20 cellular contexts compared by ENCODE assay signal in genomic region chr9:100549048-100549447, GRCh38. TPM values are rescaled to one million over a fixed set of nuclear protein-coding genes. Genes with fewer than 3 reads are reported as not detected.
"Had no signal": no experiment of that assay in that cellular context is flagged by ENCODE, and none has a peak within 500 bp of the region (broad histone marks: within the 10 kb centered on the region; RNA-seq: fewer than 3 reads in every experiment).

No MANE protein-coding gene starts in this region.

- H3K36me3 ChIP-seq: colonic mucosa, neutrophil, thyroid gland had no signal

- H3K79me2 ChIP-seq: parathyroid adenoma had no signal

- H3K27ac ChIP-seq: colonic mucosa, epithelial cell of prostate, gastroesophageal sphincter, neutrophil, parathyroid adenoma, thyroid gland had no signal

- ATAC-seq: activated naive CD4-positive, alpha-beta T cell treated with anti-CD3 and anti-CD28 coated beads, Interleukin-2, amount 50 U/mL, for 72 hours; activated T-cell treated with anti-CD3 and anti-CD28 coated beads, Interleukin-2, amount 50 U/mL, for 72 hours; gastroesophageal sphincter; naive thymus-derived CD4-positive, alpha-beta T cell; stimulated activated effector memory CD8-positive, alpha-beta T cell treated with anti-CD3 and anti-CD28 coated beads, Interleukin-12 subunit alpha, Interleukin-12 subunit beta, amount 100 ng/mL, for 72 hours had no signal

- DNase-seq: activated CD4-positive, alpha-beta T cell treated with anti-CD3 and anti-CD28 coated beads, Interleukin-2, amount 10 ng/mL, durations not matched to agents 7 days and 5 days; activated CD8-positive, alpha-beta memory T cell treated with anti-CD3 and anti-CD28 coated beads, Interleukin-2, amount 50 U/mL, for 48 hours; activated gamma-delta T cell; activated T-cell treated with anti-CD3 and anti-CD28 coated beads, Interleukin-2, amount 50 U/mL, for 72 hours; central memory CD4-positive, alpha-beta T cell; colonic mucosa; effector CD8-positive, alpha-beta T cell; naive thymus-derived CD4-positive, alpha-beta T cell; stimulated activated CD4-positive, alpha-beta T cell treated with anti-CD3 and anti-CD28 coated beads, Interleukin-12 subunit alpha, Interleukin-12 subunit beta, amount 100 ng/mL, for 4 hours; stimulated activated CD4-positive, alpha-beta T cell treated with anti-CD3 and anti-CD28 coated beads, Interleukin-2, amount 100 ng/mL, for 24 hours; thyroid gland had no signal

- H3K9ac ChIP-seq: parathyroid adenoma had no signal

- H3K4me3 ChIP-seq: colonic mucosa, gastroesophageal sphincter, lung, thyroid gland had no signal

- H3K27me3 ChIP-seq: colonic mucosa, gastroesophageal sphincter, neutrophil, thyroid gland had no signal

- FAIRE-seq: urothelium cell line had no signal

- H2AFZ ChIP-seq: parathyroid adenoma had no signal

- H3K4me1 ChIP-seq: colonic mucosa, gastroesophageal sphincter, parathyroid adenoma, thyroid gland had no signal

- H3K9me3 ChIP-seq: colonic mucosa, gastroesophageal sphincter, neutrophil, thyroid gland had no signal

RNA-seq across cellular contexts. Expression of gene CAVIN4, which starts 28.8 kb away (rescaled TPM):
- total RNA-seq: mononuclear cell had no signal
- polyA plus RNA-seq: naive thymus-derived CD4-positive, alpha-beta T cell had no signal
